In genomic region chr20:31747640-31748039, GRCh38 we compare ENCODE assay signal across 16 cellular contexts. TPM values are rescaled to one million over a fixed set of nuclear protein-coding genes. Genes with fewer than 3 reads are reported as not detected.
DNase-seq lines count a peak whose midpoint lies in the region; ATAC-seq, FAIRE-seq and TF ChIP-seq lines count a peak whose summit lies in the region.
"Had no signal": no experiment of that assay in that cellular context is flagged by ENCODE, and none has a peak within 500 bp of the region (broad histone marks: within the 10 kb centered on the region; RNA-seq: fewer than 3 reads in every experiment).

No MANE protein-coding gene starts in this region.

- peak overlapping the region in 4 of 5 experiments; percentile 37 to 75 (median 61) for H3K27ac Mint-ChIP-seq in brain
- H3K27ac Mint-ChIP-seq: activated T-cell treated with anti-CD3 and anti-CD28 coated beads, Interleukin-2, amount 50 U/mL, for 72 hours had no signal

- H3K36me3 Mint-ChIP-seq in brain, result peaks cover 6% of the 10 kb centered on the region

- H3K27me3 Mint-ChIP-seq in brain, result no peaks in the 10 kb centered on the region

- H3K9me3 ChIP-seq in HEK293 (ENCODE audit: control insufficient read depth, insufficient read depth, low read depth, low read length), result no peaks in the 10 kb centered on the region
- H3K9me3 ChIP-seq: pancreas, Peyer's patch, tibial nerve had no signal

- no peak overlapping the region for H3K27ac ChIP-seq in HEK293 (ENCODE audit: extremely low read depth, low read depth, low read length)
- H3K27ac ChIP-seq: pancreas, Peyer's patch had no signal

- peak overlapping the region; percentile 15; the same call in 1 of the 2 replicates for H3K4me3 ChIP-seq in AG10803 (ENCODE audit: low read length)
- H3K4me3 ChIP-seq in HEK293 (ENCODE audit: low read depth, low read length), result no peak overlapping the region
- H3K4me3 ChIP-seq: pancreas, Peyer's patch, tibial nerve had no signal

- peaks cover 36% of the 10 kb centered on the region for H3K4me1 Mint-ChIP-seq in brain

- TF ChIP-seq CTCF in AG10803 (conservative IDR thresholded peaks at IDR 0.05; ENCODE audit: low read length), result no peak
- TF ChIP-seq CTCF in HEK293 (tag by site-specific recombination; IDR thresholded peaks at IDR 0.05), result no peak
- TF ChIP-seq CTCF in brain (conservative IDR thresholded peaks at IDR 0.05), result no peak

- peaks cover 25 to 56% of the 10 kb centered on the region in 2 experiments; a peak in 2 of 3 replicates for H3K36me3 ChIP-seq in HEK293 (ENCODE audit: control insufficient read depth in 2 of 2, insufficient read depth in 1 of 2, low read length in 2 of 2)
- H3K36me3 ChIP-seq: pancreas, Peyer's patch, tibial nerve had no signal

- peak overlapping the region in 3 of 5 experiments; percentile 13 to 45 (median 24) for H3K4me3 Mint-ChIP-seq in brain
- H3K4me3 Mint-ChIP-seq: activated T-cell treated with anti-CD3 and anti-CD28 coated beads, Interleukin-2, amount 50 U/mL, for 72 hours had no signal

- H3K4me1 ChIP-seq in HEK293 (ENCODE audit: control insufficient read depth, insufficient read depth, low read length), result peaks cover 15% of the 10 kb centered on the region
- H3K4me1 ChIP-seq: pancreas, Peyer's patch, tibial nerve had no signal

- CTCF ChIA-PET in HEK293 (lab: Yijun Ruan, JAX), result interaction anchor here (0.8 kb wide), 1 partner anchor 162 kb away, joined by 3 read pairs; no protein-coding TSS in a partner anchor

- no peak for FAIRE-seq in frontal cortex (lab: Jason Lieb, UNC)
- FAIRE-seq: pancreas had no signal

- H3K9me3 Mint-ChIP-seq in brain, result no peaks in the 10 kb centered on the region
- H3K9me3 Mint-ChIP-seq: activated T-cell treated with anti-CD3 and anti-CD28 coated beads, Interleukin-2, amount 50 U/mL, for 72 hours had no signal

- peak; percentile 82 for DNase-seq in AG10803 (ENCODE audit: low read depth)
- peak; percentile 86 for DNase-seq in myocyte (ENCODE audit: low read depth)
- DNase-seq in HT-29 (ENCODE audit: low spot score), result no peak
- DNase-seq in frontal cortex (ENCODE audit: low spot score in 2 of 2), result no peak
- DNase-seq in KG1 (lab: John Stamatoyannopoulos, UW), result no peak
- DNase-seq: activated T-cell treated with anti-CD3 and anti-CD28 coated beads, Interleukin-2, amount 50 U/mL, for 72 hours; DMS53; midbrain; NCI-H1092 treated with DMSO at 0.1 percent for 48 hours; NCI-H510A; pancreas; Peyer's patch had no signal

- POLR2A ChIA-PET in HEK293 (lab: Yijun Ruan, JAX), result interaction anchor here (0.7 to 1.1 kb wide), 2 partner anchors 16 to 24 kb away, joined by 3 read pairs; no protein-coding TSS in a partner anchor

- ATAC-seq in GM18867 (IDR thresholded peaks at IDR 0.05; ENCODE audit: unreplicated experiment), result no peak
- ATAC-seq: activated T-cell treated with anti-CD3 and anti-CD28 coated beads, Interleukin-2, amount 50 U/mL, for 72 hours had no signal

TF ChIP-seq in HEK293, 187 proteins besides CTCF, POLR2A, EP300 and RAD21 (continues in another document):
- no peak for TF ChIP-seq REST (tag by site-specific recombination; IDR thresholded peaks at IDR 0.05)
- TF ChIP-seq MZF1 (tag by site-specific recombination; IDR thresholded peaks at IDR 0.05; ENCODE audit: borderline replicate concordance), result no peak
- TF ChIP-seq ZNF362 (tag by site-specific recombination; IDR thresholded peaks at IDR 0.05), result 0 out of 2 replicates have a peak, but pooled peaks have one; percentile 27
- no peak for TF ChIP-seq ZNF785 (tag by site-specific recombination; IDR thresholded peaks at IDR 0.05)
- TF ChIP-seq KLF17 (tag by site-specific recombination; IDR thresholded peaks at IDR 0.05), result no peak
- TF ChIP-seq ZNF530 (tag by site-specific recombination; IDR thresholded peaks at IDR 0.05; ENCODE audit: low read depth), result no peak
- peak; percentile 54; the same call in 1 of the 2 replicates for TF ChIP-seq ZXDB (tag by site-specific recombination; IDR thresholded peaks at IDR 0.05)
- peak; percentile 25; the same call in 1 of the 2 replicates for TF ChIP-seq PRDM6 (tag by site-specific recombination; IDR thresholded peaks at IDR 0.05)
- TF ChIP-seq ZNF221 (tag by site-specific recombination; IDR thresholded peaks at IDR 0.05; ENCODE audit: borderline replicate concordance), result no peak
- no peak for TF ChIP-seq ZNF366 (tag by site-specific recombination; conservative IDR thresholded peaks at IDR 0.05)

RNA-seq across cellular contexts. Expression of gene TPX2, which starts 8.6 kb away (rescaled TPM):
- 150 TPM for polyA plus RNA-seq in brain (ENCODE audit: insufficient read depth, low read depth, low replicate concordance)
- total RNA-seq in myocyte, result 7.0 and 10.5 TPM in 2 replicates
- polyA plus RNA-seq in myocyte (2012), result 1.8 TPM
- total RNA-seq in HT-29 (2014; rRNA removed; shearing (Covaris generic)), result 94.4 and 101 TPM in 2 replicates
- total RNA-seq in frontal cortex, result 5.7 TPM

RNA-seq across cellular contexts. Expression of gene BCL2L1, which starts 25.0 kb away (rescaled TPM):
- polyA plus RNA-seq in brain (ENCODE audit: insufficient read depth, low read depth, low replicate concordance), result 184 TPM
- total RNA-seq in myocyte, result 172 and 239 TPM in 2 replicates
- 181 TPM for polyA plus RNA-seq in myocyte (2012)
- 324 and 325 TPM in 2 replicates for total RNA-seq in HT-29 (2014; rRNA removed; shearing (Covaris generic))
- 32.6 TPM for total RNA-seq in frontal cortex

Comparison
In these comparisons a context has a peak if more than half of its experiments do, and no peak if none do; other contexts are left out.
1. DNase-seq: peak in AG10803 (single experiment) and myocyte (single experiment); none in HT-29 (single experiment), frontal cortex (0 of 2) and KG1 (single experiment).